In the genomic region with DNA sequence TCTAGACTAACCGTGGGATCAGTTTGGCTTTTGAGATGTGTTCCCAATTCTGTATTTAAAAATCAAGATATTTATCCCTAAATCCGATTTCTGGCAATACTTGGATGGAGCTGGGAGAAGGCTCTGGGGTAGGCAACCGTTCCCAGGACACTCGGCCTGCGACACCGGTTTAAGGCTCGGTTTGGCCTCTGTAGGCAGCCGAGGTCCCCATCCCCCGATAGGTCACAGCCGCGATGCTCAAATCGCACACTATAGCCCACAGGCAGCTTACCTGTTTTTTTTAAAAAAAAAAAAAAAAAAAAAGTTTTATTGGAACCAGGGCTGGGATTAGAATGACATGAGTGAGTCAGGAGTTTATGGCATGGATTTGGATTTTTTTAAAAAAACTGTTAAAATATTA, we compare ENCODE assay signal across 8 cellular contexts. TPM values are rescaled to one million over a fixed set of nuclear protein-coding genes. Genes with fewer than 3 reads are reported as not detected.
A peak's percentile ranks its signal among the peaks of the same experiment; 100 is the strongest.
DNase-seq lines count a peak whose midpoint lies in the region; ATAC-seq lines count a peak whose summit lies in the region.

No MANE protein-coding gene starts in this region.

- intact Hi-C loops in right cardiac atrium (cut with DNase I), result no loop called here

- H3K27me3 Mint-ChIP-seq in T-helper 17 cell, result peaks cover 5% of the 10 kb centered on the region

- H3K36me3 Mint-ChIP-seq in T-helper 17 cell (ENCODE audit: low read depth), result peaks cover 8% of the 10 kb centered on the region

- in situ Hi-C loops in HAP-1 (cut with MboI; ENCODE audit: low sequenced_read_pairs), result no loop called here

- no peaks in the 10 kb centered on the region for H3K9me3 ChIP-seq in HAP-1
- H3K9me3 ChIP-seq in T-helper 17 cell (ENCODE audit: control insufficient read depth, low read length, poor library complexity, severe bottlenecking), result no peaks in the 10 kb centered on the region
- no peaks in the 10 kb centered on the region for H3K9me3 ChIP-seq in right cardiac atrium (ENCODE audit: control insufficient read depth, low read length)
- no peaks in the 10 kb centered on the region for H3K9me3 ChIP-seq in skeletal muscle satellite cell (replicated peaks; ENCODE audit: low read length)

- peak overlapping the region; percentile 95 for H3K27ac Mint-ChIP-seq in T-helper 17 cell

- H3K4me3 Mint-ChIP-seq in T-helper 17 cell, result peak overlapping the region; percentile 100

- H3K9ac ChIP-seq in skeletal muscle satellite cell (ENCODE audit: low read depth, low read length), result no peak overlapping the region

- H3K4me1 Mint-ChIP-seq in T-helper 17 cell, result peaks cover 28% of the 10 kb centered on the region

- ATAC-seq in T-helper 17 cell (no peak), right cardiac atrium (no peak), GM21723 (IDR thresholded peaks at IDR 0.05; ENCODE audit: unreplicated experiment) (no peak), HG03175 (IDR thresholded peaks at IDR 0.05; ENCODE audit: unreplicated experiment) (no peak)

- H3K36me3 ChIP-seq in HAP-1 (replicated peaks) (no peaks in the 10 kb centered on the region; the same call in 1 of the 2 replicates), skeletal muscle satellite cell (ENCODE audit: insufficient read depth, low read length) (peaks cover 4% of the 10 kb centered on the region)

- WGBS in right cardiac atrium, result 18% methylated on average over 12 of the region's 12 CpGs

- H3K27me3 ChIP-seq in HAP-1 (ENCODE audit: low read depth) (no peaks in the 10 kb centered on the region), right cardiac atrium (ENCODE audit: control insufficient read depth, insufficient read depth) (no peaks in the 10 kb centered on the region), skeletal muscle satellite cell (ENCODE audit: control insufficient read depth, insufficient read depth, low read length) (peaks cover 17% of the 10 kb centered on the region)

- peaks cover 7% of the 10 kb centered on the region for H3K4me1 ChIP-seq in HAP-1
- H3K4me1 ChIP-seq in right cardiac atrium (ENCODE audit: control insufficient read depth, insufficient read depth, low read length), result no peaks in the 10 kb centered on the region
- peaks cover 5% of the 10 kb centered on the region for H3K4me1 ChIP-seq in skeletal muscle satellite cell (ENCODE audit: control insufficient read depth, insufficient read depth, low read length)

- peak overlapping the region; percentile 99 for H3K4me3 ChIP-seq in HAP-1
- peak overlapping the region; percentile 82 for H3K4me3 ChIP-seq in right cardiac atrium (ENCODE audit: low read length)
- peak overlapping the region; percentile 98 for H3K4me3 ChIP-seq in skeletal muscle satellite cell (ENCODE audit: low read length)

- peak overlapping the region; percentile 95 for H3K4me2 ChIP-seq in skeletal muscle satellite cell (ENCODE audit: low read length)

- H3K27ac ChIP-seq in right cardiac atrium (ENCODE audit: low read length), result no peak overlapping the region

- DNase-seq in HAP-1 (ENCODE audit: low spot score in 2 of 2) (no peak), T-helper 17 cell (no peak), right cardiac atrium (no peak), D341Med (ENCODE audit: low spot score) (no peak)
- no peak for DNase-seq in activated effector memory CD4-positive, alpha-beta T cell treated with anti-CD3 and anti-CD28 coated beads, Interleukin-2, amount 50 U/mL, for 16 hours

RNA-seq across cellular contexts. Expression of a gene that starts 0.7 kb away (rescaled TPM):
- total RNA-seq in T-helper 17 cell (10 to 100 TPM; 17.0 to 18.4 TPM), right cardiac atrium (10 to 100 TPM in 2 of 4 donors, 1 to 10 TPM in 2; 7.9 to 11.3 (median 9.6) TPM)
- 4.7 TPM for polyA plus RNA-seq in right cardiac atrium
- total RNA-seq in skeletal muscle satellite cell (2012; rRNA removed), result 2.0 and 2.2 TPM in 2 replicates

RNA-seq across cellular contexts. Expression of a gene that starts 29.6 kb away (rescaled TPM):
- 100 to 1,000 TPM; 115 to 117 TPM for total RNA-seq in T-helper 17 cell
- total RNA-seq in right cardiac atrium, result 100 to 1,000 TPM; 457 to 558 (median 512) TPM
- polyA plus RNA-seq in right cardiac atrium, result 1,079 TPM
- 255 and 268 TPM in 2 replicates for total RNA-seq in skeletal muscle satellite cell (2012; rRNA removed)

RNA-seq across cellular contexts. Expression of a gene that starts 29.8 kb away (rescaled TPM):
- total RNA-seq in T-helper 17 cell (1 to 10 TPM; 6.3 to 8.6 TPM), right cardiac atrium (1 to 10 TPM; 7.9 to 9.9 (median 8.8) TPM)
- polyA plus RNA-seq in right cardiac atrium, result 7.1 TPM
- total RNA-seq in skeletal muscle satellite cell (2012; rRNA removed), result 7.1 and 7.9 TPM in 2 replicates
